Comparison of ENCODE assay signal across 8 cellular contexts in genomic region chr10:34254596-34254995, GRCh38.
DNase-seq lines count a peak whose midpoint lies in the region; ATAC-seq and TF ChIP-seq lines count a peak whose summit lies in the region.

No MANE protein-coding gene starts in this region.

- H3K4me1 ChIP-seq in SJSA1 (replicated peaks) (peaks cover 43% of the 10 kb centered on the region), right lobe of liver (no peaks in the 10 kb centered on the region)

- H3K36me3 ChIP-seq in SJSA1: no peaks in the 10 kb centered on the region
- H3K36me3 ChIP-seq in right lobe of liver: no peaks in the 10 kb centered on the region

- H3K27me3 ChIP-seq in SJSA1 (replicated peaks) (no peaks in the 10 kb centered on the region), right lobe of liver (no peaks in the 10 kb centered on the region)

- no peak for TF ChIP-seq POLR2A in right lobe of liver (IDR thresholded peaks at IDR 0.05)

- intact Hi-C loops in right lobe of liver (cut with DNase I): no loop called here

- no peaks in the 10 kb centered on the region for H3K9me3 ChIP-seq in SJSA1 (replicated peaks)
- no peaks in the 10 kb centered on the region for H3K9me3 ChIP-seq in right lobe of liver

- H3K27ac ChIP-seq in SJSA1: peak overlapping the region; percentile 64
- no peak overlapping the region for H3K27ac ChIP-seq in right lobe of liver

- ATAC-seq in GM18861 (IDR thresholded peaks at IDR 0.05; ENCODE audit: unreplicated experiment) (peak; percentile 92), HG02943 (IDR thresholded peaks at IDR 0.05; ENCODE audit: low read depth, unreplicated experiment) (peak; percentile 63), right lobe of liver (peak; percentile 20 to 83 (median 39))

- H3K4me3 ChIP-seq in SJSA1 (no peak overlapping the region), right lobe of liver (no peak overlapping the region)

- DNase-seq in SJSA1 (ENCODE audit: low read depth in 1 of 2, low spot score in 2 of 2) (peak; percentile 81 to 87), right lobe of liver (no peak), NCI-H774 (lab: John Stamatoyannopoulos, UW) (no peak), NCI-H2081 treated with DMSO at 0.1 percent for 48 hours (lab: John Stamatoyannopoulos, UW) (no peak), NCI-H2029 (lab: John Stamatoyannopoulos, UW) (no peak)
- DNase-seq in stimulated activated naive CD4-positive, alpha-beta T cell (lab: John Stamatoyannopoulos, UW): no peak

- TF ChIP-seq CTCF in right lobe of liver (IDR thresholded peaks at IDR 0.05): no peak

Comparison
In these comparisons a context has a peak if more than half of its experiments do, and no peak if none do; other contexts are left out.
1. ATAC-seq: peak in every context shown above with its lines; median percentile 92 in GM18861; 63 in HG02943; 39 in right lobe of liver.
2. DNase-seq: peak in SJSA1 (2 of 2); none in right lobe of liver (0 of 3), NCI-H774 (single experiment), NCI-H2081 treated with DMSO at 0.1 percent for 48 hours (single experiment), NCI-H2029 (single experiment) and stimulated activated naive CD4-positive, alpha-beta T cell (0 of 6).